In genomic region chr16:25109643-25110042, GRCh38 we compare ENCODE assay signal across 8 cellular contexts. TPM values are rescaled to one million over a fixed set of nuclear protein-coding genes. Genes with fewer than 3 reads are reported as not detected.
DNase-seq lines count a peak whose midpoint lies in the region; TF ChIP-seq lines count a peak whose summit lies in the region.

No MANE protein-coding gene starts in this region.

- H3K9me3 ChIP-seq in Peyer's patch: no peaks in the 10 kb centered on the region

- H3K27ac ChIP-seq in Peyer's patch: peak overlapping the region in 3 of 4 donors; percentile 71 to 86 (median 79)
- H3K27ac ChIP-seq in epithelial cell of prostate: peak overlapping the region; percentile 80

- CTCF ChIA-PET in GM10248 (lab: Yijun Ruan, JAX): interaction anchor here (1.0 to 5.4 kb wide), 8 partner anchors 16 to 115 kb away, joined by 3 to 19 read pairs (median 4); no protein-coding TSS in a partner anchor

- H3K36me3 ChIP-seq in Peyer's patch: no peaks in the 10 kb centered on the region

- intact Hi-C loops in posterior vena cava (cut with DNase I): no loop called here

- H3K4me3 ChIP-seq in Peyer's patch: no peak overlapping the region

- DNase-seq in GM04504 (ENCODE audit: low read depth) (peak; percentile 91), Peyer's patch (peak in 2 of 3 donors; percentile 61 to 86), epithelial cell of prostate (ENCODE audit: low read depth, low spot score) (peak; percentile 90), posterior vena cava (ENCODE audit: low spot score) (peak; percentile 86), NCI-H1092 (lab: John Stamatoyannopoulos, UW) (no peak), NCI-H748 (lab: John Stamatoyannopoulos, UW; ENCODE audit: unreplicated experiment) (no peak), NCI-H510A treated with DMSO at 0.1 percent for 48 hours (lab: John Stamatoyannopoulos, UW) (no peak), GM10248 (ENCODE audit: extremely low spot score) (no peak)

- no peak for TF ChIP-seq POLR2A in Peyer's patch (IDR thresholded peaks at IDR 0.05)

- TF ChIP-seq CTCF in Peyer's patch (IDR thresholded peaks at IDR 0.05) (no peak), GM10248 (IDR thresholded peaks at IDR 0.05; ENCODE audit: control extremely low read depth, extremely low read depth, low read depth, missing control alignments) (no peak)

- POLR2A ChIA-PET in GM10248 (lab: Yijun Ruan, JAX): interaction anchor here (0.6 kb wide), 1 partner anchor 26 kb away, joined by 3 read pairs; no protein-coding TSS in a partner anchor

- H3K4me1 ChIP-seq in Peyer's patch: peaks cover 0 to 51% (median 4%) of the 10 kb centered on the region in 4 donors

- no peaks in the 10 kb centered on the region for H3K27me3 ChIP-seq in Peyer's patch

RNA-seq across cellular contexts. Expression of gene LCMT1, which starts 1.9 kb away (rescaled TPM):
- 10 to 100 TPM; 10.7 to 56.9 (median 34.4) TPM for total RNA-seq in Peyer's patch
- 10 to 100 TPM; 23.2 to 26.5 TPM for total RNA-seq in posterior vena cava

Comparison
In these comparisons a context has a peak if more than half of its experiments do, and no peak if none do; other contexts are left out.
1. DNase-seq: peak in GM04504 (single experiment), Peyer's patch (2 of 3), epithelial cell of prostate (single experiment) and posterior vena cava (single experiment); none in NCI-H1092 (single experiment), NCI-H748 (single experiment), NCI-H510A treated with DMSO at 0.1 percent for 48 hours (single experiment) and GM10248 (single experiment).